ENCODE assay signal across 8 cellular contexts in the genomic region with DNA sequence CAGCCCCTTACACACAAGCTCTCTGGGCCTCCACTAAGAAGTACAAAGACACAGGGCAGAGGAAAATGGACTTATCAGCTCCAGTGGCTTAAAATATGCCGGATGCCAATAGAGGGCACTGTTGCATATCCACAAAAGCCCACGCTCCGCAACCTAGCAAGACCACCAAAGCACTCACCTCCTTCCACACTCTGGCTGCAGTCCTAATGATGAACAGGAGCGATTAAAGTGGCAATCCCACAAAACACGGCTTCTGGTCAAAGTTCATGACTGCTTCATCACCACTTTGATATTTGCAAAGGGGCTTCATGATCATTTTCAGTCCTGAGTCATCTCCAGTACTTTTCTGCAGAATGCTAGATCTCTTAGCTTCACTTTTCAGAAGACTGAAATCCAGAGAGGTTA.
DNase-seq lines count a peak whose midpoint lies in the region; ATAC-seq lines count a peak whose summit lies in the region.

No MANE protein-coding gene starts in this region.

- H3K9ac ChIP-seq in mesenchymal stem cell (ENCODE audit: low read length): no peak overlapping the region

- H2AK5ac ChIP-seq in mesenchymal stem cell (ENCODE audit: low read length, severe bottlenecking): peak overlapping the region; percentile 86

- H3K27me3 ChIP-seq in mesenchymal stem cell (ENCODE audit: control insufficient read depth in 1 of 2, insufficient read depth in 1 of 2, low read length in 2 of 2): no peaks in the 10 kb centered on the region

- no peaks in the 10 kb centered on the region for H3K36me3 ChIP-seq in mesenchymal stem cell (ENCODE audit: control insufficient read depth in 1 of 2, insufficient read depth in 2 of 2, low read depth in 1 of 2, low read length in 2 of 2)

- H3K9me3 Mint-ChIP-seq in activated T-cell treated with anti-CD3 and anti-CD28 coated beads, Interleukin-2, amount 50 U/mL, for 4 hours: no peaks in the 10 kb centered on the region
- H3K9me3 Mint-ChIP-seq in stimulated activated naive B cell treated with anti-CD40 and anti-IgM and Interleukin-4, amounts not matched to agents 10 μg/mL and 1 μg/mL and 100 μg/mL, for 72 hours: no peaks in the 10 kb centered on the region

- no peak overlapping the region for H3K18ac ChIP-seq in mesenchymal stem cell (ENCODE audit: low read depth in 1 of 2, low read length in 2 of 2)

- no peak overlapping the region for H3K14ac ChIP-seq in mesenchymal stem cell (ENCODE audit: low read length in 2 of 2)

- peaks cover 92% of the 10 kb centered on the region for H3K4me1 Mint-ChIP-seq in activated T-cell treated with anti-CD3 and anti-CD28 coated beads, Interleukin-2, amount 50 U/mL, for 4 hours (ENCODE audit: low read depth)
- H3K4me1 Mint-ChIP-seq in stimulated activated naive B cell treated with anti-CD40 and anti-IgM and Interleukin-4, amounts not matched to agents 10 μg/mL and 1 μg/mL and 100 μg/mL, for 72 hours: peaks cover 25 to 47% of the 10 kb centered on the region in 2 donors

- H2BK5ac ChIP-seq in mesenchymal stem cell (ENCODE audit: low read depth, low read length, poor library complexity, severe bottlenecking): peak overlapping the region; percentile 66

- no peak overlapping the region for H2BK120ac ChIP-seq in mesenchymal stem cell (ENCODE audit: low read depth, low read length)

- no peak overlapping the region for H4K8ac ChIP-seq in mesenchymal stem cell (ENCODE audit: low read length)

- DNase-seq in activated T-cell treated with anti-CD3 and anti-CD28 coated beads, Interleukin-2, amount 50 U/mL, for 4 hours: no peak
- no peak for DNase-seq in activated T-cell treated with anti-CD3 and anti-CD28 coated beads, Interleukin-2, amount 50 U/mL, for 1 hour
- DNase-seq in NCI-H526 treated with DMSO at 0.1 percent for 48 hours (lab: John Stamatoyannopoulos, UW) (peak; percentile 0), cerebellar cortex (ENCODE audit: low spot score) (peak; percentile 25), mesenchymal stem cell (peak; percentile 53)
- no peak for DNase-seq in stimulated activated CD4-positive, alpha-beta T cell treated with anti-CD3 and anti-CD28 coated beads, Interleukin-4, amount 100 ng/mL, for 1 hour
- DNase-seq in stimulated activated naive B cell treated with anti-CD40 and anti-IgM and Interleukin-4, amounts not matched to agents 10 μg/mL and 1 μg/mL and 100 μg/mL, for 72 hours: no peak

- H2AFZ ChIP-seq in mesenchymal stem cell (ENCODE audit: low read depth, low read length): no peak overlapping the region

- H3K27me3 Mint-ChIP-seq in activated T-cell treated with anti-CD3 and anti-CD28 coated beads, Interleukin-2, amount 50 U/mL, for 4 hours (ENCODE audit: low read depth): no peaks in the 10 kb centered on the region
- no peaks in the 10 kb centered on the region for H3K27me3 Mint-ChIP-seq in stimulated activated naive B cell treated with anti-CD40 and anti-IgM and Interleukin-4, amounts not matched to agents 10 μg/mL and 1 μg/mL and 100 μg/mL, for 72 hours

- H4K91ac ChIP-seq in mesenchymal stem cell (ENCODE audit: low read length): no peak overlapping the region

- no peak overlapping the region for H2BK15ac ChIP-seq in mesenchymal stem cell (ENCODE audit: low read depth, poor library complexity, severe bottlenecking)

- H3K36me3 Mint-ChIP-seq in activated T-cell treated with anti-CD3 and anti-CD28 coated beads, Interleukin-2, amount 50 U/mL, for 4 hours (ENCODE audit: insufficient read depth): no peaks in the 10 kb centered on the region
- no peaks in the 10 kb centered on the region for H3K36me3 Mint-ChIP-seq in stimulated activated naive B cell treated with anti-CD40 and anti-IgM and Interleukin-4, amounts not matched to agents 10 μg/mL and 1 μg/mL and 100 μg/mL, for 72 hours

- H3K79me1 ChIP-seq in mesenchymal stem cell (replicated peaks; ENCODE audit: low read length, poor library complexity, severe bottlenecking): peaks cover 2% of the 10 kb centered on the region

- peak overlapping the region; percentile 88 for H3K27ac ChIP-seq in mesenchymal stem cell (ENCODE audit: low read length, poor library complexity, severe bottlenecking)

- H3K4me3 ChIP-seq in mesenchymal stem cell (ENCODE audit: insufficient read depth in 1 of 2, low read depth in 1 of 2, low read length in 2 of 2): no peak overlapping the region

- H3K9me3 ChIP-seq in mesenchymal stem cell (ENCODE audit: control insufficient read depth, low read length): no peaks in the 10 kb centered on the region

- ATAC-seq in activated T-cell treated with anti-CD3 and anti-CD28 coated beads, Interleukin-2, amount 50 U/mL, for 4 hours: peak; percentile 4 to 35
- ATAC-seq in HG03139 (IDR thresholded peaks at IDR 0.05; ENCODE audit: unreplicated experiment): no peak
- ATAC-seq in stimulated activated naive B cell treated with anti-CD40 and anti-IgM and Interleukin-4, amounts not matched to agents 10 μg/mL and 1 μg/mL and 100 μg/mL, for 72 hours (replicated peaks): no peak

- H3K4me2 ChIP-seq in mesenchymal stem cell (ENCODE audit: low read length, poor library complexity, severe bottlenecking): no peak overlapping the region

- H3K4me3 Mint-ChIP-seq in activated T-cell treated with anti-CD3 and anti-CD28 coated beads, Interleukin-2, amount 50 U/mL, for 4 hours: peak overlapping the region; percentile 68
- no peak overlapping the region for H3K4me3 Mint-ChIP-seq in stimulated activated naive B cell treated with anti-CD40 and anti-IgM and Interleukin-4, amounts not matched to agents 10 μg/mL and 1 μg/mL and 100 μg/mL, for 72 hours

- H2BK12ac ChIP-seq in mesenchymal stem cell (ENCODE audit: low read length in 2 of 2): no peak overlapping the region

- H3K27ac Mint-ChIP-seq in stimulated activated naive B cell treated with anti-CD40 and anti-IgM and Interleukin-4, amounts not matched to agents 10 μg/mL and 1 μg/mL and 100 μg/mL, for 72 hours: no peak overlapping the region

- H3K4ac ChIP-seq in mesenchymal stem cell (ENCODE audit: low read depth in 1 of 2, low read length in 2 of 2): no peak overlapping the region

- no peak overlapping the region for H3K23ac ChIP-seq in mesenchymal stem cell (ENCODE audit: low read length in 2 of 2)

- WGBS in mesenchymal stem cell: 49% methylated on average over 5 of the region's 5 CpGs

- H3K4me1 ChIP-seq in mesenchymal stem cell (ENCODE audit: control insufficient read depth, insufficient read depth, low read depth, low read length): peaks cover 3% of the 10 kb centered on the region

Comparison
In these comparisons a context has a peak if more than half of its experiments do, and no peak if none do; other contexts are left out.
1. ATAC-seq: peak in activated T-cell treated with anti-CD3 and anti-CD28 coated beads, Interleukin-2, amount 50 U/mL, for 4 hours (2 of 2); none in HG03139 (single experiment) and stimulated activated naive B cell treated with anti-CD40 and anti-IgM and Interleukin-4, amounts not matched to agents 10 μg/mL and 1 μg/mL and 100 μg/mL, for 72 hours (0 of 2).
2. DNase-seq: peak in NCI-H526 treated with DMSO at 0.1 percent for 48 hours (single experiment), cerebellar cortex (single experiment) and mesenchymal stem cell (single experiment); none in activated T-cell treated with anti-CD3 and anti-CD28 coated beads, Interleukin-2, amount 50 U/mL, for 4 hours (single experiment), activated T-cell treated with anti-CD3 and anti-CD28 coated beads, Interleukin-2, amount 50 U/mL, for 1 hour (single experiment), stimulated activated CD4-positive, alpha-beta T cell treated with anti-CD3 and anti-CD28 coated beads, Interleukin-4, amount 100 ng/mL, for 1 hour (single experiment) and stimulated activated naive B cell treated with anti-CD40 and anti-IgM and Interleukin-4, amounts not matched to agents 10 μg/mL and 1 μg/mL and 100 μg/mL, for 72 hours (single experiment).